10 cellular contexts compared by ENCODE assay signal in the genomic region with DNA sequence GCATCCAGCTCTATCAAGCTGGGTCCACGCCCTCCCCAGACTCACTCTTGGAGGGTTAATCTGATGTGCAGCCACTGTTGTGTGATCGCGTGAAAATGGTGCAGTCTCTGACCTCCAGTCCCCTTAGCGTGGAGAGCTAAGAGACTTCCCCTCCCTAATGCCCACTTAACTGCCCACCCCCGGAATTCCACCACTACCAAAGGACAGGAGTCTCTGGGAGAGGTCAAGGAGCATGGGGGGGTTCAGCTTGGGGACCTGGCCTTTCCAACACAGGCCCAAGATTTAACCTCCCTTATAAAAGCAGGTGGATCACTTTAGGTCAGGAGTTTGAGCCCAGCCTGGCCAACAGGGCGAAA. TPM values are rescaled to one million over a fixed set of nuclear protein-coding genes. Genes with fewer than 3 reads are reported as not detected.
DNase-seq lines count a peak whose midpoint lies in the region; ATAC-seq and TF ChIP-seq lines count a peak whose summit lies in the region.
"Had no signal": no experiment of that assay in that cellular context is flagged by ENCODE, and none has a peak within 500 bp of the region (broad histone marks: within the 10 kb centered on the region; RNA-seq: fewer than 3 reads in every experiment).

No MANE protein-coding gene starts in this region.

- CTCF ChIA-PET in mammary epithelial cell (lab: Charles Lee; ENCODE audit: low non-redundant PET) = no interaction called here
- CTCF ChIA-PET in activated CD4-positive, alpha-beta memory T cell treated with anti-CD3 and anti-CD28 coated beads, Interleukin-2, amount 10 ng/mL, durations not matched to agents 7 days and 5 days (lab: Charles Lee) = interaction anchor here (0.6 to 1.5 kb wide), 3 partner anchors 20 to 396 kb away, joined by 3 to 11 read pairs (median 3); no protein-coding TSS in a partner anchor

- H3K27me3 Mint-ChIP-seq in activated CD4-positive, alpha-beta memory T cell treated with anti-CD3 and anti-CD28 coated beads, Interleukin-2, amount 10 ng/mL, durations not matched to agents 7 days and 5 days = no peaks in the 10 kb centered on the region
- H3K27me3 Mint-ChIP-seq in type B pancreatic cell = no peaks in the 10 kb centered on the region

- H3K36me3 ChIP-seq in breast epithelium (no peaks in the 10 kb centered on the region), mammary epithelial cell (ENCODE audit: insufficient read depth, low read length) (peaks cover 6% of the 10 kb centered on the region)

- no peak for TF ChIP-seq CTCF in breast epithelium (IDR thresholded peaks at IDR 0.05)
- no peak for TF ChIP-seq CTCF in mammary epithelial cell (conservative IDR thresholded peaks at IDR 0.05 in 1 of 2, IDR thresholded peaks at IDR 0.05 in 1 of 2; ENCODE audit: extremely low read depth in 1 of 2, insufficient read depth in 1 of 2, low read depth in 1 of 2, low read length in 2 of 2)
- no peak for TF ChIP-seq CTCF in type B pancreatic cell (conservative IDR thresholded peaks at IDR 0.05)

- H3K4me2 ChIP-seq in mammary epithelial cell (ENCODE audit: insufficient read depth, low read depth, low read length) = no peak overlapping the region

- H3K36me3 Mint-ChIP-seq in activated CD4-positive, alpha-beta memory T cell treated with anti-CD3 and anti-CD28 coated beads, Interleukin-2, amount 10 ng/mL, durations not matched to agents 7 days and 5 days (ENCODE audit: low read depth) = peaks cover 69% of the 10 kb centered on the region
- peaks cover 18% of the 10 kb centered on the region for H3K36me3 Mint-ChIP-seq in type B pancreatic cell

- intact Hi-C loops in breast epithelium (cut with DNase I; ENCODE audit: low total_unique reads) (no loop called here), mammary epithelial cell (cut with micrococcal nuclease) (no loop called here)

- 94% methylated on average over 6 of the region's 6 CpGs for WGBS in mammary epithelial cell (ENCODE audit: low coverage, missing lambda C conversion rate)

- H3K9me3 ChIP-seq in breast epithelium = no peaks in the 10 kb centered on the region
- H3K9me3 ChIP-seq in mammary epithelial cell (replicated peaks; ENCODE audit: insufficient read depth, low read length) = no peaks in the 10 kb centered on the region

- H4K20me1 ChIP-seq in mammary epithelial cell (ENCODE audit: insufficient read depth, low read length) = no peaks in the 10 kb centered on the region

- POLR2A ChIA-PET in activated CD4-positive, alpha-beta memory T cell treated with anti-CD3 and anti-CD28 coated beads, Interleukin-2, amount 10 ng/mL, durations not matched to agents 7 days and 5 days (lab: Charles Lee) = interaction anchor here (1.0 to 12.0 kb wide), 5 partner anchors 14 to 60 kb away, joined by 3 to 94 read pairs (median 5); no protein-coding TSS in a partner anchor

- BruUV-seq in mammary epithelial cell (replicated peaks; lab: Mats Ljungman, UMichigan) = no TSS peak

- dilution Hi-C loops in mammary epithelial cell (cut with HindIII; ENCODE audit: low sequenced_read_pairs) = no loop called here

- no peak overlapping the region for H3K9ac ChIP-seq in mammary epithelial cell (ENCODE audit: insufficient read depth, low read length)

- no peak for ATAC-seq in GM21526 (IDR thresholded peaks at IDR 0.05; ENCODE audit: low FRiP score, unreplicated experiment)

- H3K4me3 ChIP-seq in breast epithelium (no peak overlapping the region), mammary epithelial cell (replicated peaks in 1 of 3; ENCODE audit: insufficient read depth in 1 of 3, low read depth in 2 of 3, low read length in 3 of 3) (no peak overlapping the region)
- H3K4me3 ChIP-seq: dorsolateral prefrontal cortex had no signal

- H3K79me2 ChIP-seq in mammary epithelial cell (ENCODE audit: insufficient read depth, low read length) = peaks cover 79% of the 10 kb centered on the region

- H3K4me1 ChIP-seq in breast epithelium (peaks cover 8 to 55% of the 10 kb centered on the region in 2 donors), mammary epithelial cell (ENCODE audit: insufficient read depth, low read length) (peaks cover 29% of the 10 kb centered on the region)

- in situ Hi-C loops in mammary epithelial cell (cut with MboI; ENCODE audit: low sequenced_read_pairs in 2 of 2) (no loop called here), ACHN (cut with HindIII; ENCODE audit: low pct_ligation_motif_present, low pct_unique_long_range_greater_than_20kb, low sequenced_read_pairs) (no loop called here)

- no peak overlapping the region for H3K4me3 Mint-ChIP-seq in activated CD4-positive, alpha-beta memory T cell treated with anti-CD3 and anti-CD28 coated beads, Interleukin-2, amount 10 ng/mL, durations not matched to agents 7 days and 5 days
- H3K4me3 Mint-ChIP-seq in type B pancreatic cell = no peak overlapping the region

- H3K27ac ChIP-seq in breast epithelium (peak overlapping the region; percentile 8 to 41), mammary epithelial cell (ENCODE audit: insufficient read depth, low read depth, low read length) (no peak overlapping the region)

- H3K27me3 ChIP-seq in breast epithelium = no peaks in the 10 kb centered on the region
- H3K27me3 ChIP-seq in mammary epithelial cell (ENCODE audit: insufficient read depth, low read length) = no peaks in the 10 kb centered on the region
- H3K27me3 ChIP-seq: dorsolateral prefrontal cortex had no signal

- peak overlapping the region; percentile 88 for H3K27ac Mint-ChIP-seq in activated CD4-positive, alpha-beta memory T cell treated with anti-CD3 and anti-CD28 coated beads, Interleukin-2, amount 10 ng/mL, durations not matched to agents 7 days and 5 days
- peak overlapping the region; percentile 88 for H3K27ac Mint-ChIP-seq in type B pancreatic cell

- DNase-seq in breast epithelium (ENCODE audit: low spot score in 2 of 2) (peak in 1 of 2 donors; percentile 7), mammary epithelial cell (no peak), mesenteric fat pad (ENCODE audit: low spot score) (peak; percentile 14), type B pancreatic cell (ENCODE audit: extremely low spot score, unreplicated experiment) (no peak), ACHN (no peak), D341Med (ENCODE audit: low spot score) (no peak)
- no peak for DNase-seq in activated CD4-positive, alpha-beta memory T cell treated with anti-CD3 and anti-CD28 coated beads, Interleukin-2, amount 10 ng/mL, durations not matched to agents 7 days and 5 days
- DNase-seq: dorsolateral prefrontal cortex, NCI-H1436 had no signal

- H2AFZ ChIP-seq in mammary epithelial cell (ENCODE audit: low read depth, low read length) = no peak overlapping the region

- peaks cover 81% of the 10 kb centered on the region for H3K4me1 Mint-ChIP-seq in activated CD4-positive, alpha-beta memory T cell treated with anti-CD3 and anti-CD28 coated beads, Interleukin-2, amount 10 ng/mL, durations not matched to agents 7 days and 5 days
- H3K4me1 Mint-ChIP-seq in type B pancreatic cell (ENCODE audit: unreplicated experiment) = peaks cover 28% of the 10 kb centered on the region

- no peak for TF ChIP-seq POLR2A in breast epithelium (IDR thresholded peaks at IDR 0.05)

- H3K9me3 Mint-ChIP-seq in activated CD4-positive, alpha-beta memory T cell treated with anti-CD3 and anti-CD28 coated beads, Interleukin-2, amount 10 ng/mL, durations not matched to agents 7 days and 5 days = peaks cover 8% of the 10 kb centered on the region
- H3K9me3 Mint-ChIP-seq in type B pancreatic cell = no peaks in the 10 kb centered on the region

RNA-seq across cellular contexts. Expression of a gene that starts 48.8 kb away (rescaled TPM):
- total RNA-seq in breast epithelium (10 to 100 TPM; 27.0 to 50.2 (median 43.9) TPM), mammary epithelial cell (10 to 100 TPM; 17.8 to 42.1 TPM), mesenteric fat pad (33.1 TPM), type B pancreatic cell (ENCODE audit: low replicate concordance) (46.7 and 49.7 TPM in 2 replicates)
- 31.4 TPM for polyA plus RNA-seq in mammary epithelial cell
- polyA minus RNA-seq in mammary epithelial cell = 19.6 TPM
- 10 to 100 TPM; 55.0 to 56.7 TPM for total RNA-seq in activated CD4-positive, alpha-beta memory T cell treated with anti-CD3 and anti-CD28 coated beads, Interleukin-2, amount 10 ng/mL, durations not matched to agents 7 days and 5 days

RNA-seq across cellular contexts. Expression of a gene that starts 50.2 kb away (rescaled TPM):
- 10 to 100 TPM in 2 of 3 donors, 1 to 10 TPM in 1; 4.7 to 38.2 (median 13.4) TPM for total RNA-seq in breast epithelium
- total RNA-seq in mammary epithelial cell = under 1 TPM in 1 of 2 donors, not detected in 1; 0.33 TPM
- not detected for polyA plus RNA-seq in mammary epithelial cell
- not detected for polyA minus RNA-seq in mammary epithelial cell
- not detected for total RNA-seq in activated CD4-positive, alpha-beta memory T cell treated with anti-CD3 and anti-CD28 coated beads, Interleukin-2, amount 10 ng/mL, durations not matched to agents 7 days and 5 days
- total RNA-seq in mesenteric fat pad = 16.3 TPM
- total RNA-seq in type B pancreatic cell (ENCODE audit: low replicate concordance) = 63.0 and 83.1 TPM in 2 replicates

RNA-seq across cellular contexts. Expression of a gene that starts 51.8 kb away (rescaled TPM):
- 10 to 100 TPM; 16.8 to 58.3 (median 54.4) TPM for total RNA-seq in breast epithelium
- total RNA-seq in mammary epithelial cell = 10 to 100 TPM; 21.3 to 42.3 TPM
- 24.6 TPM for polyA plus RNA-seq in mammary epithelial cell
- 63.5 TPM for polyA minus RNA-seq in mammary epithelial cell
- 100 to 1,000 TPM; 254 to 267 TPM for total RNA-seq in activated CD4-positive, alpha-beta memory T cell treated with anti-CD3 and anti-CD28 coated beads, Interleukin-2, amount 10 ng/mL, durations not matched to agents 7 days and 5 days
- 42.9 TPM for total RNA-seq in mesenteric fat pad
- total RNA-seq in type B pancreatic cell (ENCODE audit: low replicate concordance) = 115 and 241 TPM in 2 replicates

Comparison
In these comparisons a context has a peak if more than half of its experiments do, and no peak if none do; other contexts are left out.
1. RNA of a gene that starts 50.2 kb away (total RNA-seq): 63.0 to 83.1 TPM in type B pancreatic cell, 16.3 TPM in mesenteric fat pad (single experiment) and 4.7 to 38.2 TPM in breast epithelium; 0.33 TPM in mammary epithelial cell and not detected in activated CD4-positive, alpha-beta memory T cell treated with anti-CD3 and anti-CD28 coated beads, Interleukin-2, amount 10 ng/mL, durations not matched to agents 7 days and 5 days; every median in the first group is over 4 times any median in the second.